In the genomic region with DNA sequence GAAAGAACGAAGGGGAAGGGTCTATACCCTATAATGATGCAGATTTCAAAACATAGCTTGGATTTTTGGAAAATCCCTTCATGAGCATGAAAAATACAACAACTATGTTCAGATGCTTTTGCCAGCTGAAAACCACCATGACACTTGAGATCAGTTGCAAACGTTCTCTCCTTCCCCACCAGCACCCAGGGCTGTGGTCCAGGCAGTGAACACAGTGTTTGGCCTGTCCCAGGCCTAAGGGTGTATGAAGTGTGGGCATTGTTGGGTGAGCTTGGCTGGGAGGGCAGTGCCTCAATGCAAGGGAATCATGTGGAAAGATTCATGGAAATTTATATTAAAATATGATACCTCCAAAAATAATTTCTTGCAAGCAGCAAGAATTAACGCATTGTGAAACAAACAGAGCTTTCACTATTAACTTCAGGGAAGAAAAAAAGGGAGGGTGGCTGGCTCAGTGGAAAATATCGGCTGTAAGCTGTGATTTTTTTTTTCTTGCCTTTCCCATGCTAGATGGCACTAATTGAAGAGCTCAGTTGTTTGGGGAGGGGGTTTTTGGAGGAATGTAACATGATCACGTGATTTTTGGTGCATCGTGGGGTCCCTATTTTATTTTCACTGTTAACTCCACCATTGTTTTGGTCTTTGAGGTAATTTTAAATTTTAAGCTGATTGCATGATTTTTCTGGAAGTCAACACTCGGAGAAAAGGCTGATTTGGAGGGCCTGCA, we compare ENCODE assay signal across 1 cellular context.
TF ChIP-seq lines count a peak whose summit lies in the region.

No MANE protein-coding gene starts in this region.

TF ChIP-seq in HepG2, 621 proteins besides CTCF, POLR2A, EP300 and RAD21:
- TF ChIP-seq RAD51 (IDR thresholded peaks at IDR 0.05; ENCODE audit: borderline replicate concordance) = peak; percentile 83
- TF ChIP-seq SAP130 (CRISPR knock-in tag; IDR thresholded peaks at IDR 0.05; ENCODE audit: low read depth) = no peak
- no peak for TF ChIP-seq ZNF263 (CRISPR knock-in tag; IDR thresholded peaks at IDR 0.05)
- TF ChIP-seq, protein P1, sequence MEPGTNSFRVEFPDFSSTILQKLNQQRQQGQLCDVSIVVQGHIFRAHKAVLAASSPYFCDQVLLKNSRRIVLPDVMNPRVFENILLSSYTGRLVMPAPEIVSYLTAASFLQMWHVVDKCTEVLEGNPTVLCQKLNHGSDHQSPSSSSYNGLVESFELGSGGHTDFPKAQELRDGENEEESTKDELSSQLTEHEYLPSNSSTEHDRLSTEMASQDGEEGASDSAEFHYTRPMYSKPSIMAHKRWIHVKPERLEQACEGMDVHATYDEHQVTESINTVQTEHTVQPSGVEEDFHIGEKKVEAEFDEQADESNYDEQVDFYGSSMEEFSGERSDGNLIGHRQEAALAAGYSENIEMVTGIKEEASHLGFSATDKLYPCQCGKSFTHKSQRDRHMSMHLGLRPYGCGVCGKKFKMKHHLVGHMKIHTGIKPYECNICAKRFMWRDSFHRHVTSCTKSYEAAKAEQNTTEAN (CRISPR knock-in tag; conservative IDR thresholded peaks at IDR 0.05) = no peak
- TF ChIP-seq USF2 (IDR thresholded peaks at IDR 0.05; ENCODE audit: low read depth, low read length) = peak; percentile 38; the same call in 1 of the 2 replicates
- TF ChIP-seq USF2 (CRISPR knock-in tag; IDR thresholded peaks at IDR 0.05; ENCODE audit: borderline replicate concordance) = no peak
